ENCODE assay signal across 17 cellular contexts in genomic region chr12:49609875-49610154, GRCh38. TPM values are rescaled to one million over a fixed set of nuclear protein-coding genes. Genes with fewer than 3 reads are reported as not detected.
A peak's percentile ranks its signal among the peaks of the same experiment; 100 is the strongest.
DNase-seq lines count a peak whose midpoint lies in the region; ATAC-seq and TF ChIP-seq lines count a peak whose summit lies in the region.
"Had no signal": no experiment of that assay in that cellular context is flagged by ENCODE, and none has a peak within 500 bp of the region (broad histone marks: within the 10 kb centered on the region; RNA-seq: fewer than 3 reads in every experiment).

No MANE protein-coding gene starts in this region.

- no peaks in the 10 kb centered on the region for H3K27me3 ChIP-seq in foreskin keratinocyte

- peak; percentile 51 for TF ChIP-seq CTCF in VCaP (conservative IDR thresholded peaks at IDR 0.05)
- TF ChIP-seq CTCF in foreskin keratinocyte (conservative IDR thresholded peaks at IDR 0.05) = peak; percentile 62

- H3K4me1 ChIP-seq in foreskin keratinocyte = peaks cover 9% of the 10 kb centered on the region
- H3K4me1 ChIP-seq: spleen had no signal

- in situ Hi-C loops in G401 (cut with HindIII; ENCODE audit: low sequenced_read_pairs) = no loop called here

- ATAC-seq in foreskin keratinocyte = peak; percentile 68
- ATAC-seq in GM21737 (IDR thresholded peaks at IDR 0.05; ENCODE audit: unreplicated experiment) = no peak

- peak; percentile 65 for DNase-seq in EH (ENCODE audit: low read depth)
- peak; percentile 11 to 13 for DNase-seq in Kasumi-1 (lab: John Stamatoyannopoulos, UW)
- peak in 1 of 2 donors; percentile 66 for DNase-seq in foreskin keratinocyte
- no peak for DNase-seq in NCI-H2196 treated with DMSO at 0.1 percent for 48 hours (lab: John Stamatoyannopoulos, UW; ENCODE audit: unreplicated experiment)
- no peak for DNase-seq in globus pallidus (ENCODE audit: low spot score)
- no peak for DNase-seq in G401 (ENCODE audit: low spot score)
- DNase-seq: activated CD4-positive, alpha-beta memory T cell treated with anti-CD3 and anti-CD28 coated beads, Interleukin-2, amount 10 ng/mL, durations not matched to agents 7 days and 5 days; activated gamma-delta T cell; CD4-positive, CD25-positive, alpha-beta regulatory T cell; erythroblast; NCI-H2227 treated with DMSO at 0.1 percent for 48 hours; occipital lobe; RPMI8226; spleen had no signal

- no peak overlapping the region for H3K27ac ChIP-seq in VCaP
- H3K27ac ChIP-seq in foreskin keratinocyte = no peak overlapping the region
- H3K27ac ChIP-seq: spleen had no signal

RNA-seq across cellular contexts. Expression of gene FAM186B, which starts 4.4 kb away (rescaled TPM):
- 0.32 and 0.37 TPM in 2 replicates for total RNA-seq in foreskin keratinocyte
- 0.09 and 0.24 TPM in 2 replicates for polyA plus RNA-seq in foreskin keratinocyte
- 0.06 TPM in 1 of 2 replicates, not detected in the other for total RNA-seq in G401 (2014; rRNA removed; shearing (Covaris generic))
- total RNA-seq: activated CD4-positive, alpha-beta memory T cell treated with anti-CD3 and anti-CD28 coated beads, Interleukin-2, amount 10 ng/mL, durations not matched to agents 7 days and 5 days; CD4-positive, CD25-positive, alpha-beta regulatory T cell; occipital lobe; temporal lobe had no signal

RNA-seq across cellular contexts. Expression of gene PRPF40B, which starts 13.5 kb away (rescaled TPM):
- total RNA-seq in foreskin keratinocyte = 26.6 TPM in 2 replicates
- polyA plus RNA-seq in foreskin keratinocyte = 20.3 and 20.6 TPM in 2 replicates
- total RNA-seq in G401 (2014; rRNA removed; shearing (Covaris generic)) = 11.2 and 16.4 TPM in 2 replicates

RNA-seq across cellular contexts. Expression of gene MCRS1, which starts 41.9 kb away (rescaled TPM):
- total RNA-seq in foreskin keratinocyte = 71.0 and 74.0 TPM in 2 replicates
- 69.2 and 73.8 TPM in 2 replicates for polyA plus RNA-seq in foreskin keratinocyte
- 143 and 148 TPM in 2 replicates for total RNA-seq in G401 (2014; rRNA removed; shearing (Covaris generic))

Comparison
In these comparisons a context has a peak if more than half of its experiments do, and no peak if none do; other contexts are left out.
1. DNase-seq: peak in EH (single experiment) and Kasumi-1 (2 of 2); none in NCI-H2196 treated with DMSO at 0.1 percent for 48 hours (single experiment), globus pallidus (single experiment) and G401 (single experiment).